Comparison of ENCODE assay signal across 23 cellular contexts in genomic region chr3:162142511-162142910, GRCh38.
A peak's percentile ranks its signal among the peaks of the same experiment; 100 is the strongest.
DNase-seq lines count a peak whose midpoint lies in the region; ATAC-seq, FAIRE-seq and TF ChIP-seq lines count a peak whose summit lies in the region.
"Had no signal": no experiment of that assay in that cellular context is flagged by ENCODE, and none has a peak within 500 bp of the region (broad histone marks: within the 10 kb centered on the region; RNA-seq: fewer than 3 reads in every experiment).

No MANE protein-coding gene starts in this region.

- H3K4me1 ChIP-seq in adipocyte (ENCODE audit: control insufficient read depth, insufficient read depth, low read length) = peaks cover 41% of the 10 kb centered on the region
- no peaks in the 10 kb centered on the region for H3K4me1 ChIP-seq in pancreas
- H3K4me1 ChIP-seq: parathyroid adenoma, upper lobe of left lung had no signal

- no peak overlapping the region for H3K9ac ChIP-seq in adipocyte (ENCODE audit: low read length)
- H3K9ac ChIP-seq: parathyroid adenoma, SK-N-SH had no signal

- H3K9me3 Mint-ChIP-seq in HFFc6 = no peaks in the 10 kb centered on the region
- H3K9me3 Mint-ChIP-seq: activated CD4-positive, alpha-beta T cell treated with anti-CD3 and anti-CD28 coated beads, Interleukin-2, amount 10 ng/mL, durations not matched to agents 24 days and 14 days had no signal

- H3K4me3 ChIP-seq in adipocyte (ENCODE audit: low read length) (no peak overlapping the region), fibroblast of the aortic adventitia (ENCODE audit: low read depth, low read length) (no peak overlapping the region), pancreas (no peak overlapping the region)
- H3K4me3 ChIP-seq: GM12878, MG63, upper lobe of left lung had no signal

- H3K27ac ChIP-seq in pancreas = no peak overlapping the region
- H3K27ac ChIP-seq: parathyroid adenoma, upper lobe of left lung had no signal

- H3K36me3 ChIP-seq in adipocyte (ENCODE audit: control insufficient read depth, insufficient read depth, low read length, severe bottlenecking) (no peaks in the 10 kb centered on the region), pancreas (no peaks in the 10 kb centered on the region)
- H3K36me3 ChIP-seq: MG63, upper lobe of left lung had no signal

- no peaks in the 10 kb centered on the region for H3K9me3 ChIP-seq in adipocyte (ENCODE audit: control insufficient read depth, low read length)
- no peaks in the 10 kb centered on the region for H3K9me3 ChIP-seq in pancreas
- H3K9me3 ChIP-seq: MG63, SK-N-SH, upper lobe of left lung had no signal

- DNase-seq in A172 (ENCODE audit: low spot score) (peak; percentile 59), HFFc6 (peak; percentile 62), adipocyte (ENCODE audit: low read depth) (peak; percentile 68), fibroblast of the aortic adventitia (ENCODE audit: low read depth) (peak; percentile 3), pancreas (no peak), medulla oblongata (ENCODE audit: extremely low spot score) (no peak)
- no peak for DNase-seq in activated CD4-positive, alpha-beta T cell treated with anti-CD3 and anti-CD28 coated beads for 48 hours
- DNase-seq: 8988T; activated CD4-positive, alpha-beta T cell treated with anti-CD3 and anti-CD28 coated beads, Interleukin-2, amount 10 ng/mL, durations not matched to agents 24 days and 14 days; activated naive CD4-positive, alpha-beta T cell treated with Interleukin-2 at 50 U/mL for 16 hours; CD8-positive, alpha-beta memory T cell; GOT3; left ventricle myocardium superior; MG63; NCI-H187; NCI-H510A; SK-N-SH; stimulated activated naive CD4-positive, alpha-beta T cell; upper lobe of left lung had no signal

- H3K36me3 Mint-ChIP-seq in HFFc6 (ENCODE audit: low read depth) = no peaks in the 10 kb centered on the region
- H3K36me3 Mint-ChIP-seq: CD8-positive, alpha-beta memory T cell had no signal

- intact Hi-C loops in pancreas (cut with DNase I) = no loop called here

- no peak for FAIRE-seq in pancreas (lab: Jason Lieb, UNC)
- FAIRE-seq: frontal cortex, GM12878 had no signal

- 79 to 91% methylated on average over 2 of the region's 2 CpGs for WGBS in pancreas, 2 donors

- H3K27ac Mint-ChIP-seq in HFFc6 = peak overlapping the region; percentile 57
- H3K27ac Mint-ChIP-seq: activated CD4-positive, alpha-beta T cell treated with anti-CD3 and anti-CD28 coated beads, Interleukin-2, amount 10 ng/mL, durations not matched to agents 24 days and 14 days; CD8-positive, alpha-beta memory T cell had no signal

- H3K27me3 ChIP-seq in adipocyte (replicated peaks; ENCODE audit: control insufficient read depth, insufficient read depth, low read length) (no peaks in the 10 kb centered on the region), pancreas (no peaks in the 10 kb centered on the region)
- H3K27me3 ChIP-seq: MG63, upper lobe of left lung had no signal

- TF ChIP-seq CTCF in HFFc6 (IDR thresholded peaks at IDR 0.05) = no peak
- TF ChIP-seq CTCF in fibroblast of the aortic adventitia (IDR thresholded peaks at IDR 0.05; ENCODE audit: insufficient read depth, low read length) = no peak
- TF ChIP-seq CTCF in pancreas (IDR thresholded peaks at IDR 0.05) = no peak

- H3K4me1 Mint-ChIP-seq in HFFc6 (ENCODE audit: low read depth) = peaks cover 53% of the 10 kb centered on the region
- H3K4me1 Mint-ChIP-seq: activated CD4-positive, alpha-beta T cell treated with anti-CD3 and anti-CD28 coated beads, Interleukin-2, amount 10 ng/mL, durations not matched to agents 24 days and 14 days; CD8-positive, alpha-beta memory T cell had no signal

- H3K27me3 Mint-ChIP-seq in HFFc6 (ENCODE audit: insufficient read depth) = no peaks in the 10 kb centered on the region
- H3K27me3 Mint-ChIP-seq: activated CD4-positive, alpha-beta T cell treated with anti-CD3 and anti-CD28 coated beads, Interleukin-2, amount 10 ng/mL, durations not matched to agents 24 days and 14 days; CD8-positive, alpha-beta memory T cell had no signal

- peak overlapping the region; percentile 58 for H3K4me3 Mint-ChIP-seq in HFFc6
- H3K4me3 Mint-ChIP-seq: activated CD4-positive, alpha-beta T cell treated with anti-CD3 and anti-CD28 coated beads, Interleukin-2, amount 10 ng/mL, durations not matched to agents 24 days and 14 days; CD8-positive, alpha-beta memory T cell had no signal

- ATAC-seq in pancreas (no peak), HG02571 (IDR thresholded peaks at IDR 0.05; ENCODE audit: unreplicated experiment) (no peak)
- ATAC-seq: GM12878, left ventricle myocardium superior had no signal

Comparison
In these comparisons a context has a peak if more than half of its experiments do, and no peak if none do; other contexts are left out.
1. DNase-seq: peak in A172 (single experiment), HFFc6 (single experiment), adipocyte (single experiment) and fibroblast of the aortic adventitia (single experiment); none in pancreas (0 of 6), medulla oblongata (single experiment) and activated CD4-positive, alpha-beta T cell treated with anti-CD3 and anti-CD28 coated beads for 48 hours (single experiment).